Comparison of ENCODE assay signal across 13 cellular contexts in the genomic region with DNA sequence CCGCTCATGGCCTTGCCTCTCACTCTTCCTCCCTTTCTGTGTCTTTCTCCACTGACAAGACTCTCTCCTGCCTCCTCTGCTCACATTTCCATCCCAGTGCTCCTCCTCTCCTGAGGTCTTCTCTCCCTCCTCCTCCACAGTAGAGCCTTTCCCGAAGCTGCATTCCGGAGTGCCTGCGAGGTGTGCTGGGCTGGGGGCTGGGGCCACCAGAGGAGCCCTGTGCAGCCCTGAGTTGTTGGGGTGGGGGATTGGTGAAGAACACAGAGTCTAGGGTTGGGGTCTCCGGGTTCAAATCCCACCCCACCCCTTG.
A peak's percentile ranks its signal among the peaks of the same experiment; 100 is the strongest.
DNase-seq lines count a peak whose midpoint lies in the region; ATAC-seq and TF ChIP-seq lines count a peak whose summit lies in the region.
"Had no signal": no experiment of that assay in that cellular context is flagged by ENCODE, and none has a peak within 500 bp of the region (broad histone marks: within the 10 kb centered on the region; RNA-seq: fewer than 3 reads in every experiment).

No MANE protein-coding gene starts in this region.

- H3K36me3 ChIP-seq in SK-N-SH (replicated peaks in 1 of 2; ENCODE audit: control insufficient read depth in 1 of 2, insufficient read depth in 2 of 2, low read length in 1 of 2) (peaks cover 2 to 25% of the 10 kb centered on the region in 2 experiments), lower lobe of right lung (peaks cover 35% of the 10 kb centered on the region)

- 0 out of 2 replicates have a peak overlapping the region, but pooled peaks have one; percentile 31 for H3K4me2 ChIP-seq in SK-N-SH
- H3K4me2 ChIP-seq: KMS-11 had no signal

- H3K9me3 ChIP-seq in SK-N-SH (no peaks in the 10 kb centered on the region), lower lobe of right lung (no peaks in the 10 kb centered on the region)

- H3K27me3 ChIP-seq in SK-N-SH (ENCODE audit: insufficient read depth) (no peaks in the 10 kb centered on the region), lower lobe of right lung (ENCODE audit: low read depth) (no peaks in the 10 kb centered on the region)

- POLR2A ChIA-PET in SK-N-SH (lab: Yijun Ruan, JAX), result no interaction called here

- H2AFZ ChIP-seq in SK-N-SH (ENCODE audit: low read depth), result no peak overlapping the region

- 86% methylated on average over 5 of the region's 5 CpGs for WGBS in SK-N-SH (ENCODE audit: low lambda C conversion rate)

- DNase-seq in SK-N-SH, result no peak
- no peak for DNase-seq in activated T-helper 1 cell treated with anti-CD3 and anti-CD28 coated beads, Interleukin-12 subunit alpha, Interleukin-12 subunit beta, Interleukin-2, Interleukin-4 antibody, amounts not matched to agents 30 ng/mL and 10 ng/mL and 1 ng/mL, durations not matched to agents 14 hours and 24 hours and 36 hours (ENCODE audit: low spot score)
- DNase-seq in lower lobe of right lung, result no peak
- no peak for DNase-seq in stimulated activated naive CD8-positive, alpha-beta T cell treated with anti-CD3 and anti-CD28 coated beads, Interleukin-15, amount 100 ng/mL, for 72 hours
- DNase-seq in glutamatergic neuron, result no peak
- no peak for DNase-seq in DMS153 (lab: John Stamatoyannopoulos, UW)
- DNase-seq: amniotic stem cell, NCI-H345 had no signal

- no peak overlapping the region for H3K9ac ChIP-seq in SK-N-SH
- H3K9ac ChIP-seq: KMS-11 had no signal

- no peak for TF ChIP-seq EP300 in SK-N-SH (IDR thresholded peaks at IDR 0.05; ENCODE audit: borderline replicate concordance in 1 of 2, low read depth in 1 of 2, low read length in 1 of 2)

- peaks cover 10% of the 10 kb centered on the region for H4K20me1 ChIP-seq in SK-N-SH (ENCODE audit: insufficient read depth)

- no peaks in the 10 kb centered on the region for H3K9me3 Mint-ChIP-seq in activated T-helper 1 cell treated with anti-CD3 and anti-CD28 coated beads, Interleukin-12 subunit alpha, Interleukin-12 subunit beta, Interleukin-2, Interleukin-4 antibody, amounts not matched to agents 30 ng/mL and 10 ng/mL and 1 ng/mL, durations not matched to agents 14 hours and 24 hours and 36 hours
- H3K9me3 Mint-ChIP-seq in stimulated activated naive CD8-positive, alpha-beta T cell treated with anti-CD3 and anti-CD28 coated beads, Interleukin-15, amount 100 ng/mL, for 72 hours, result no peaks in the 10 kb centered on the region
- H3K9me3 Mint-ChIP-seq in glutamatergic neuron (ENCODE audit: unreplicated experiment), result peaks cover 20% of the 10 kb centered on the region

- intact Hi-C loops in activated T-helper 1 cell treated with anti-CD3 and anti-CD28 coated beads, Interleukin-12 subunit alpha, Interleukin-12 subunit beta, Interleukin-2, Interleukin-4 antibody, amounts not matched to agents 30 ng/mL and 10 ng/mL and 1 ng/mL, durations not matched to agents 14 hours and 24 hours and 36 hours (cut with micrococcal nuclease), result no loop called here
- intact Hi-C loops in lower lobe of right lung (cut with DNase I), result no loop called here

- no peaks in the 10 kb centered on the region for H3K9me2 ChIP-seq in SK-N-SH

- H3K27ac ChIP-seq in SK-N-SH (ENCODE audit: low read depth in 2 of 2, low read length in 1 of 2) (peak overlapping the region; percentile 3 to 47; a peak in 2 of 4 replicates), lower lobe of right lung (peak overlapping the region; percentile 94)
- H3K27ac ChIP-seq: 22Rv1, KMS-11 had no signal

- H3K27ac Mint-ChIP-seq in activated T-helper 1 cell treated with anti-CD3 and anti-CD28 coated beads, Interleukin-12 subunit alpha, Interleukin-12 subunit beta, Interleukin-2, Interleukin-4 antibody, amounts not matched to agents 30 ng/mL and 10 ng/mL and 1 ng/mL, durations not matched to agents 14 hours and 24 hours and 36 hours, result peak overlapping the region; percentile 14
- peak overlapping the region; percentile 3 to 74 for H3K27ac Mint-ChIP-seq in stimulated activated naive CD8-positive, alpha-beta T cell treated with anti-CD3 and anti-CD28 coated beads, Interleukin-15, amount 100 ng/mL, for 72 hours
- H3K27ac Mint-ChIP-seq in glutamatergic neuron (ENCODE audit: unreplicated experiment), result no peak overlapping the region

- H3K4me3 ChIP-seq in SK-N-SH (ENCODE audit: low read depth in 2 of 2, low read length in 1 of 2) (no peak overlapping the region), lower lobe of right lung (no peak overlapping the region)

- ATAC-seq in SK-N-SH treated with all-trans-retinoic acid at 6 μM for 48 hours (no peak), lower lobe of right lung (no peak), HG02678 (IDR thresholded peaks at IDR 0.05; ENCODE audit: unreplicated experiment) (no peak)
- no peak for ATAC-seq in stimulated activated naive CD8-positive, alpha-beta T cell treated with anti-CD3 and anti-CD28 coated beads, Interleukin-15, amount 100 ng/mL, for 72 hours
- ATAC-seq: sciatic nerve had no signal

- peaks cover 27% of the 10 kb centered on the region for H3F3A ChIP-seq in SK-N-SH (replicated peaks; ENCODE audit: insufficient read depth)

- peaks cover 76% of the 10 kb centered on the region for H3K79me2 ChIP-seq in SK-N-SH (ENCODE audit: insufficient read depth)

- CTCF ChIA-PET in SK-N-SH (lab: Yijun Ruan, JAX), result no interaction called here

- H3K4me1 ChIP-seq in SK-N-SH (ENCODE audit: control insufficient read depth in 1 of 2, insufficient read depth in 2 of 2, low read depth in 1 of 2, low read length in 1 of 2), result peaks cover 40 to 76% of the 10 kb centered on the region in 2 experiments; a peak in 3 of 4 replicates
- peaks cover 95% of the 10 kb centered on the region for H3K4me1 ChIP-seq in lower lobe of right lung

- TF ChIP-seq RAD21 in SK-N-SH (IDR thresholded peaks at IDR 0.05; ENCODE audit: low read length), result no peak

- peaks cover 51% of the 10 kb centered on the region for H3K4me1 Mint-ChIP-seq in activated T-helper 1 cell treated with anti-CD3 and anti-CD28 coated beads, Interleukin-12 subunit alpha, Interleukin-12 subunit beta, Interleukin-2, Interleukin-4 antibody, amounts not matched to agents 30 ng/mL and 10 ng/mL and 1 ng/mL, durations not matched to agents 14 hours and 24 hours and 36 hours (ENCODE audit: low read depth)
- H3K4me1 Mint-ChIP-seq in stimulated activated naive CD8-positive, alpha-beta T cell treated with anti-CD3 and anti-CD28 coated beads, Interleukin-15, amount 100 ng/mL, for 72 hours, result peaks cover 82% of the 10 kb centered on the region
- H3K4me1 Mint-ChIP-seq in glutamatergic neuron (ENCODE audit: low read depth, unreplicated experiment), result peaks cover 40% of the 10 kb centered on the region

- H3K4me3 Mint-ChIP-seq in activated T-helper 1 cell treated with anti-CD3 and anti-CD28 coated beads, Interleukin-12 subunit alpha, Interleukin-12 subunit beta, Interleukin-2, Interleukin-4 antibody, amounts not matched to agents 30 ng/mL and 10 ng/mL and 1 ng/mL, durations not matched to agents 14 hours and 24 hours and 36 hours, result no peak overlapping the region
- peak overlapping the region in 1 of 2 donors; percentile 0 for H3K4me3 Mint-ChIP-seq in stimulated activated naive CD8-positive, alpha-beta T cell treated with anti-CD3 and anti-CD28 coated beads, Interleukin-15, amount 100 ng/mL, for 72 hours
- H3K4me3 Mint-ChIP-seq in glutamatergic neuron (ENCODE audit: unreplicated experiment), result no peak overlapping the region

- H3K36me3 Mint-ChIP-seq in activated T-helper 1 cell treated with anti-CD3 and anti-CD28 coated beads, Interleukin-12 subunit alpha, Interleukin-12 subunit beta, Interleukin-2, Interleukin-4 antibody, amounts not matched to agents 30 ng/mL and 10 ng/mL and 1 ng/mL, durations not matched to agents 14 hours and 24 hours and 36 hours (ENCODE audit: low read depth), result peaks cover 1% of the 10 kb centered on the region
- no peaks in the 10 kb centered on the region for H3K36me3 Mint-ChIP-seq in glutamatergic neuron (ENCODE audit: unreplicated experiment)

- H3K27me3 Mint-ChIP-seq in activated T-helper 1 cell treated with anti-CD3 and anti-CD28 coated beads, Interleukin-12 subunit alpha, Interleukin-12 subunit beta, Interleukin-2, Interleukin-4 antibody, amounts not matched to agents 30 ng/mL and 10 ng/mL and 1 ng/mL, durations not matched to agents 14 hours and 24 hours and 36 hours (ENCODE audit: insufficient read depth), result peaks cover 2% of the 10 kb centered on the region
- no peaks in the 10 kb centered on the region for H3K27me3 Mint-ChIP-seq in stimulated activated naive CD8-positive, alpha-beta T cell treated with anti-CD3 and anti-CD28 coated beads, Interleukin-15, amount 100 ng/mL, for 72 hours
- H3K27me3 Mint-ChIP-seq in glutamatergic neuron (ENCODE audit: unreplicated experiment), result peaks cover 17% of the 10 kb centered on the region

- no peak for TF ChIP-seq CTCF in SK-N-SH (IDR thresholded peaks at IDR 0.05)
- no peak for TF ChIP-seq CTCF in lower lobe of right lung (IDR thresholded peaks at IDR 0.05)
- TF ChIP-seq CTCF in glutamatergic neuron (IDR thresholded peaks at IDR 0.05; ENCODE audit: partially characterized antibody, unreplicated experiment), result no peak

TF ChIP-seq in SK-N-SH, 30 proteins besides CTCF, POLR2A, EP300 and RAD21 (continues in another document):
- TF ChIP-seq TAF1 (IDR thresholded peaks at IDR 0.05; ENCODE audit: borderline replicate concordance, low read depth, low read length) (no peak), RCOR1 (IDR thresholded peaks at IDR 0.05; ENCODE audit: low read length) (no peak), FOXM1 (IDR thresholded peaks at IDR 0.05; ENCODE audit: low read depth) (no peak)
- TF ChIP-seq, protein P1, sequence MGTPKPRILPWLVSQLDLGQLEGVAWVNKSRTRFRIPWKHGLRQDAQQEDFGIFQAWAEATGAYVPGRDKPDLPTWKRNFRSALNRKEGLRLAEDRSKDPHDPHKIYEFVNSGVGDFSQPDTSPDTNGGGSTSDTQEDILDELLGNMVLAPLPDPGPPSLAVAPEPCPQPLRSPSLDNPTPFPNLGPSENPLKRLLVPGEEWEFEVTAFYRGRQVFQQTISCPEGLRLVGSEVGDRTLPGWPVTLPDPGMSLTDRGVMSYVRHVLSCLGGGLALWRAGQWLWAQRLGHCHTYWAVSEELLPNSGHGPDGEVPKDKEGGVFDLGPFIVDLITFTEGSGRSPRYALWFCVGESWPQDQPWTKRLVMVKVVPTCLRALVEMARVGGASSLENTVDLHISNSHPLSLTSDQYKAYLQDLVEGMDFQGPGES (IDR thresholded peaks at IDR 0.05; ENCODE audit: low read depth, low read length), result no peak

TF ChIP-seq in SK-N-SH treated with all-trans-retinoic acid at 6 μM for 48 hours, 23 proteins besides CTCF, POLR2A, EP300 and RAD21 (continues in another document):
- TF ChIP-seq BACH2 (CRISPR knock-in tag; IDR thresholded peaks at IDR 0.05; ENCODE audit: borderline replicate concordance) (no peak), ZC3H10 (CRISPR knock-in tag; IDR thresholded peaks at IDR 0.05) (no peak), OSR1 (CRISPR knock-in tag; IDR thresholded peaks at IDR 0.05) (no peak), ZFP3 (CRISPR knock-in tag; IDR thresholded peaks at IDR 0.05) (no peak), RARB (CRISPR knock-in tag; IDR thresholded peaks at IDR 0.05) (no peak), ZNF565 (CRISPR knock-in tag; conservative IDR thresholded peaks at IDR 0.05; ENCODE audit: low read depth) (no peak)
